In genomic region chr3:23915537-23916108, GRCh38 we compare ENCODE assay signal across 1 cellular context.
A peak's percentile ranks its signal among the peaks of the same experiment; 100 is the strongest.
TF ChIP-seq lines count a peak whose summit lies in the region.

No MANE protein-coding gene starts in this region.

TF ChIP-seq in K562, 482 proteins besides CTCF, POLR2A, EP300 and RAD21 (continued from another document and continues in another):
- TF ChIP-seq, protein P1, sequence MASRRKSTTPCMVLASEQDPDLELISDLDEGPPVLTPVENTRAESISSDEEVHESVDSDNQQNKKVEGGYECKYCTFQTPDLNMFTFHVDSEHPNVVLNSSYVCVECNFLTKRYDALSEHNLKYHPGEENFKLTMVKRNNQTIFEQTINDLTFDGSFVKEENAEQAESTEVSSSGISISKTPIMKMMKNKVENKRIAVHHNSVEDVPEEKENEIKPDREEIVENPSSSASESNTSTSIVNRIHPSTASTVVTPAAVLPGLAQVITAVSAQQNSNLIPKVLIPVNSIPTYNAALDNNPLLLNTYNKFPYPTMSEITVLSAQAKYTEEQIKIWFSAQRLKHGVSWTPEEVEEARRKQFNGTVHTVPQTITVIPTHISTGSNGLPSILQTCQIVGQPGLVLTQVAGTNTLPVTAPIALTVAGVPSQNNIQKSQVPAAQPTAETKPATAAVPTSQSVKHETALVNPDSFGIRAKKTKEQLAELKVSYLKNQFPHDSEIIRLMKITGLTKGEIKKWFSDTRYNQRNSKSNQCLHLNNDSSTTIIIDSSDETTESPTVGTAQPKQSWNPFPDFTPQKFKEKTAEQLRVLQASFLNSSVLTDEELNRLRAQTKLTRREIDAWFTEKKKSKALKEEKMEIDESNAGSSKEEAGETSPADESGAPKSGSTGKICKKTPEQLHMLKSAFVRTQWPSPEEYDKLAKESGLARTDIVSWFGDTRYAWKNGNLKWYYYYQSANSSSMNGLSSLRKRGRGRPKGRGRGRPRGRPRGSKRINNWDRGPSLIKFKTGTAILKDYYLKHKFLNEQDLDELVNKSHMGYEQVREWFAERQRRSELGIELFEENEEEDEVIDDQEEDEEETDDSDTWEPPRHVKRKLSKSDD (conservative IDR thresholded peaks at IDR 0.05; ENCODE audit: low read length), result no peak
- TF ChIP-seq CC2D1A (IDR thresholded peaks at IDR 0.05), result no peak
- TF ChIP-seq ESRRA (IDR thresholded peaks at IDR 0.05; ENCODE audit: borderline replicate concordance, low read depth), result peak; percentile 14; the same call in 1 of the 2 replicates
- no peak for TF ChIP-seq ZFP36 (IDR thresholded peaks at IDR 0.05; ENCODE audit: low read depth, low read length, partially characterized antibody)
- no peak for TF ChIP-seq JUN (IDR thresholded peaks at IDR 0.05; ENCODE audit: borderline replicate concordance, low read depth, low read length)
- no peak for TF ChIP-seq JUN (CRISPR knock-in tag; IDR thresholded peaks at IDR 0.05; ENCODE audit: borderline replicate concordance)
- no peak for TF ChIP-seq ETS2 (tag; IDR thresholded peaks at IDR 0.05; ENCODE audit: borderline replicate concordance, poor library complexity, severe bottlenecking)
- TF ChIP-seq GABPB1 (CRISPR knock-in tag; IDR thresholded peaks at IDR 0.05), result no peak
- TF ChIP-seq SMAD1 (IDR thresholded peaks at IDR 0.05; ENCODE audit: low read depth, low read length, partially characterized antibody), result no peak
- no peak for TF ChIP-seq UBTF (IDR thresholded peaks at IDR 0.05; ENCODE audit: borderline replicate concordance in 1 of 2, low read depth in 2 of 2, low read length in 2 of 2)
- TF ChIP-seq, protein P2, sequence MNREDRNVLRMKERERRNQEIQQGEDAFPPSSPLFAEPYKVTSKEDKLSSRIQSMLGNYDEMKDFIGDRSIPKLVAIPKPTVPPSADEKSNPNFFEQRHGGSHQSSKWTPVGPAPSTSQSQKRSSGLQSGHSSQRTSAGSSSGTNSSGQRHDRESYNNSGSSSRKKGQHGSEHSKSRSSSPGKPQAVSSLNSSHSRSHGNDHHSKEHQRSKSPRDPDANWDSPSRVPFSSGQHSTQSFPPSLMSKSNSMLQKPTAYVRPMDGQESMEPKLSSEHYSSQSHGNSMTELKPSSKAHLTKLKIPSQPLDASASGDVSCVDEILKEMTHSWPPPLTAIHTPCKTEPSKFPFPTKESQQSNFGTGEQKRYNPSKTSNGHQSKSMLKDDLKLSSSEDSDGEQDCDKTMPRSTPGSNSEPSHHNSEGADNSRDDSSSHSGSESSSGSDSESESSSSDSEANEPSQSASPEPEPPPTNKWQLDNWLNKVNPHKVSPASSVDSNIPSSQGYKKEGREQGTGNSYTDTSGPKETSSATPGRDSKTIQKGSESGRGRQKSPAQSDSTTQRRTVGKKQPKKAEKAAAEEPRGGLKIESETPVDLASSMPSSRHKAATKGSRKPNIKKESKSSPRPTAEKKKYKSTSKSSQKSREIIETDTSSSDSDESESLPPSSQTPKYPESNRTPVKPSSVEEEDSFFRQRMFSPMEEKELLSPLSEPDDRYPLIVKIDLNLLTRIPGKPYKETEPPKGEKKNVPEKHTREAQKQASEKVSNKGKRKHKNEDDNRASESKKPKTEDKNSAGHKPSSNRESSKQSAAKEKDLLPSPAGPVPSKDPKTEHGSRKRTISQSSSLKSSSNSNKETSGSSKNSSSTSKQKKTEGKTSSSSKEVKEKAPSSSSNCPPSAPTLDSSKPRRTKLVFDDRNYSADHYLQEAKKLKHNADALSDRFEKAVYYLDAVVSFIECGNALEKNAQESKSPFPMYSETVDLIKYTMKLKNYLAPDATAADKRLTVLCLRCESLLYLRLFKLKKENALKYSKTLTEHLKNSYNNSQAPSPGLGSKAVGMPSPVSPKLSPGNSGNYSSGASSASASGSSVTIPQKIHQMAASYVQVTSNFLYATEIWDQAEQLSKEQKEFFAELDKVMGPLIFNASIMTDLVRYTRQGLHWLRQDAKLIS (CRISPR knock-in tag; IDR thresholded peaks at IDR 0.05), result no peak
- no peak for TF ChIP-seq E2F5 (CRISPR knock-in tag; IDR thresholded peaks at IDR 0.05)
- TF ChIP-seq ZBTB33 (CRISPR knock-in tag; IDR thresholded peaks at IDR 0.05), result no peak
- TF ChIP-seq ETS1 (conservative IDR thresholded peaks at IDR 0.05; ENCODE audit: control insufficient read depth, low read depth, low read length), result no peak
- TF ChIP-seq YY1 (IDR thresholded peaks at IDR 0.05; ENCODE audit: borderline replicate concordance in 1 of 3, control insufficient read depth in 1 of 3, extremely low read depth in 1 of 3, insufficient read depth in 3 of 3, insufficient read length in 1 of 3, insufficient replicate concordance in 2 of 3, low read depth in 1 of 3, low read length in 2 of 3), result no peak
- TF ChIP-seq ZNF764 (CRISPR knock-in tag; IDR thresholded peaks at IDR 0.05; ENCODE audit: low read depth), result no peak
- no peak for TF ChIP-seq ZNF184 (CRISPR knock-in tag; IDR thresholded peaks at IDR 0.05)
- no peak for TF ChIP-seq TEAD1 (CRISPR knock-in tag; IDR thresholded peaks at IDR 0.05)
- TF ChIP-seq ZNF830 (CRISPR knock-in tag; IDR thresholded peaks at IDR 0.05), result no peak
- no peak for TF ChIP-seq SRSF7 (optimal IDR thresholded peaks at IDR 0.05; ENCODE audit: low read depth, low read length)
- no peak for TF ChIP-seq ZFP91 (CRISPR knock-in tag; IDR thresholded peaks at IDR 0.05)
- TF ChIP-seq SMARCA4 (IDR thresholded peaks at IDR 0.05), result peak; percentile 74
- no peak for TF ChIP-seq SRF (CRISPR knock-in tag; IDR thresholded peaks at IDR 0.05)
- 0 out of 2 replicates have a peak, but pooled peaks have one; percentile 7 for TF ChIP-seq EP400 (IDR thresholded peaks at IDR 0.05)
- TF ChIP-seq HEY1 (CRISPR knock-in tag; IDR thresholded peaks at IDR 0.05; ENCODE audit: borderline replicate concordance), result no peak
- TF ChIP-seq PRDM10 (IDR thresholded peaks at IDR 0.05; ENCODE audit: partially characterized antibody), result no peak
- TF ChIP-seq ZNF668 (CRISPR knock-in tag; IDR thresholded peaks at IDR 0.05), result no peak
- no peak for TF ChIP-seq CBX8 (IDR thresholded peaks at IDR 0.05; ENCODE audit: borderline replicate concordance, extremely low read depth, low read depth, low read length, poor library complexity, severe bottlenecking)
- no peak for TF ChIP-seq ZNF311 (CRISPR knock-in tag; IDR thresholded peaks at IDR 0.05)
- TF ChIP-seq, protein P3, sequence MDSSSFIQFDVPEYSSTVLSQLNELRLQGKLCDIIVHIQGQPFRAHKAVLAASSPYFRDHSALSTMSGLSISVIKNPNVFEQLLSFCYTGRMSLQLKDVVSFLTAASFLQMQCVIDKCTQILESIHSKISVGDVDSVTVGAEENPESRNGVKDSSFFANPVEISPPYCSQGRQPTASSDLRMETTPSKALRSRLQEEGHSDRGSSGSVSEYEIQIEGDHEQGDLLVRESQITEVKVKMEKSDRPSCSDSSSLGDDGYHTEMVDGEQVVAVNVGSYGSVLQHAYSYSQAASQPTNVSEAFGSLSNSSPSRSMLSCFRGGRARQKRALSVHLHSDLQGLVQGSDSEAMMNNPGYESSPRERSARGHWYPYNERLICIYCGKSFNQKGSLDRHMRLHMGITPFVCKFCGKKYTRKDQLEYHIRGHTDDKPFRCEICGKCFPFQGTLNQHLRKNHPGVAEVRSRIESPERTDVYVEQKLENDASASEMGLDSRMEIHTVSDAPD (CRISPR knock-in tag; IDR thresholded peaks at IDR 0.05), result no peak
- TF ChIP-seq EGR1 (conservative IDR thresholded peaks at IDR 0.05), result no peak
- no peak for TF ChIP-seq CHD2 (IDR thresholded peaks at IDR 0.05; ENCODE audit: low read depth, low read length)
- no peak for TF ChIP-seq PHB (CRISPR knock-in tag; IDR thresholded peaks at IDR 0.05)
- no peak for TF ChIP-seq ELK1 (CRISPR knock-in tag; IDR thresholded peaks at IDR 0.05)
- no peak for TF ChIP-seq DMBX1 (CRISPR knock-in tag; IDR thresholded peaks at IDR 0.05; ENCODE audit: borderline replicate concordance)
- no peak for TF ChIP-seq ELF4 (CRISPR knock-in tag; IDR thresholded peaks at IDR 0.05)
